36 cellular contexts compared by ENCODE assay signal in genomic region chr16:3569851-3570250, GRCh38. TPM values are rescaled to one million over a fixed set of nuclear protein-coding genes. Genes with fewer than 3 reads are reported as not detected.
"Had no signal": no experiment of that assay in that cellular context is flagged by ENCODE, and none has a peak within 500 bp of the region (broad histone marks: within the 10 kb centered on the region; RNA-seq: fewer than 3 reads in every experiment).

No MANE protein-coding gene starts in this region.

- H3K4me1 Mint-ChIP-seq: brain had no signal

- H3K4me3 ChIP-seq: PC-9 had no signal

- FAIRE-seq: bronchial epithelial cell, RCC 7860 had no signal

- ATAC-seq: activated naive CD8-positive, alpha-beta T cell treated with anti-CD3 and anti-CD28 coated beads, Interleukin-2, amount 50 U/mL, for 24 hours; activated T-cell treated with anti-CD3 and anti-CD28 coated beads, Interleukin-2, amount 50 U/mL, for 4 hours; Right ventricle myocardium inferior had no signal

- H2AFZ ChIP-seq: PC-9 had no signal

- H3K27ac Mint-ChIP-seq: activated B cell treated with CpG ODN at 0.5 μM for 24 hours; activated naive CD8-positive, alpha-beta T cell treated with anti-CD3 and anti-CD28 coated beads, Interleukin-2, amount 50 U/mL, for 24 hours; brain had no signal

- H3K27ac ChIP-seq: PC-9, RWPE1, VCaP had no signal

- H3K27me3 Mint-ChIP-seq: activated B cell treated with CpG ODN at 0.5 μM for 24 hours; activated CD4-positive, alpha-beta memory T cell treated with anti-CD3 and anti-CD28 coated beads for 36 hours; activated naive CD4-positive, alpha-beta T cell treated with anti-CD3 and anti-CD28 coated beads, Interleukin-2, amount 10 ng/mL, durations not matched to agents 7 days and 5 days; activated naive CD8-positive, alpha-beta T cell; activated naive CD8-positive, alpha-beta T cell treated with anti-CD3 and anti-CD28 coated beads, Interleukin-2, amount 50 U/mL, for 24 hours had no signal

- H3K4me2 ChIP-seq: PC-9 had no signal

- H3K4me3 Mint-ChIP-seq: activated B cell treated with CpG ODN at 0.5 μM for 24 hours; activated CD4-positive, alpha-beta memory T cell treated with anti-CD3 and anti-CD28 coated beads for 36 hours; activated naive CD4-positive, alpha-beta T cell treated with anti-CD3 and anti-CD28 coated beads, Interleukin-2, amount 10 ng/mL, durations not matched to agents 7 days and 5 days; activated naive CD8-positive, alpha-beta T cell; activated naive CD8-positive, alpha-beta T cell treated with anti-CD3 and anti-CD28 coated beads, Interleukin-2, amount 50 U/mL, for 24 hours; activated T-cell treated with anti-CD3 and anti-CD28 coated beads, Interleukin-2, amount 50 U/mL, for 4 hours; activated T-helper 1 cell treated with anti-CD3 and anti-CD28 coated beads, Interleukin-12 subunit alpha, Interleukin-12 subunit beta, Interleukin-2, Interleukin-4 antibody, amounts not matched to agents 30 ng/mL and 10 ng/mL and 1 ng/mL, durations not matched to agents 14 hours and 24 hours and 36 hours; brain had no signal

- DNase-seq: activated B cell treated with CpG ODN at 0.5 μM for 24 hours; activated CD4-positive, alpha-beta memory T cell treated with anti-CD3 and anti-CD28 coated beads for 36 hours; activated CD4-positive, alpha-beta T cell treated with anti-CD3 and anti-CD28 coated beads for 4 hours; activated CD4-positive, alpha-beta T cell treated with anti-CD3 and anti-CD28 coated beads, Interleukin-2, amount 50 U/mL, for 1 hour; activated CD4-positive, CD25-positive, alpha-beta regulatory T cell treated with anti-CD3 and anti-CD28 coated beads, Interleukin-2, amount 50 U/mL, for 72 hours; activated CD8-positive, alpha-beta memory T cell treated with anti-CD3 and anti-CD28 coated beads, Interleukin-2, amount 50 U/mL, for 4 hours; activated effector memory CD4-positive, alpha-beta T cell treated with Interleukin-2 at 50 U/mL for 16 hours; activated naive CD4-positive, alpha-beta T cell treated with anti-CD3 and anti-CD28 coated beads, Interleukin-2, amount 10 ng/mL, durations not matched to agents 7 days and 5 days; activated naive CD8-positive, alpha-beta T cell treated with anti-CD3 and anti-CD28 coated beads, Interleukin-2, amount 50 U/mL, for 24 hours; activated T-cell treated with anti-CD3 and anti-CD28 coated beads for 4 hours; activated T-cell treated with anti-CD3 and anti-CD28 coated beads, Interleukin-2, amount 50 U/mL, for 4 hours; anterior cingulate cortex; Karpas-422; NCI-H1105; NCI-H1417 treated with DMSO at 0.1 percent for 48 hours; NCI-H1930; NCI-H2081 treated with DMSO at 0.1 percent for 48 hours; NCI-H524 treated with DMSO at 0.1 percent for 48 hours; NK-92 treated with Interleukin-12 subunit alpha and Interleukin-12 subunit beta, amount 100 ng/mL, for 24 hours; PC-9; SIG-M5; SW 1271; T-helper 1 cell; T-helper 2 cell; T-helper 9 cell had no signal

RNA-seq across cellular contexts. Expression of gene NLRC3, which starts 7.4 kb away (rescaled TPM):
- total RNA-seq: bronchial epithelial cell, MCF 10A, NCI-H460, PC-9, SK-MEL-5 had no signal
